23 cellular contexts compared by ENCODE assay signal in the genomic region with DNA sequence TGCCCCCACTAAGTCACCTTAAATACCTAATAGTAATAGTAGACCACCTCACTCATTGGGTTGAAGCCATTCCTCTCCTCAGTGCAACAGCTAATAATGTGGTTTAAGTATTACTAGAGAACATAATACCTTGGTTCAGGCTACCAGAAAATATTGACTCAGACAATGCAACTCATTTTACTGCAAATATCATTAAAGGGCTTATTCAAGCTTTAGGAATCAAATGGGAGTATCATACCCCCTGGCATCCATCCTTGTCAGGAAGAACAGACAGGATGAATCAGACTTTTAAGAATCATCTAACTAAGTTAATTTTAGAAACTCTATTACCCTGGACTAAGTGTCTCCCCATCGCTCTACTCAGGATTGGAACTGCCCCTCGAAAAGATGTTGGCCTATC. TPM values are rescaled to one million over a fixed set of nuclear protein-coding genes. Genes with fewer than 3 reads are reported as not detected.
"Had no signal": no experiment of that assay in that cellular context is flagged by ENCODE, and none has a peak within 500 bp of the region (broad histone marks: within the 10 kb centered on the region; RNA-seq: fewer than 3 reads in every experiment).

No MANE protein-coding gene starts in this region.

- H3K27ac ChIP-seq: brain microvascular endothelial cell, PC-9 had no signal

- ATAC-seq: activated CD8-positive, alpha-beta memory T cell treated with anti-CD3 and anti-CD28 coated beads, Interleukin-2, amount 10 ng/mL, durations not matched to agents 7 days and 5 days; T-cell had no signal

- H3K4me3 ChIP-seq: PC-9 had no signal

- DNase-seq: activated B cell treated with CpG ODN at 0.5 μM for 24 hours; activated CD4-positive, alpha-beta T cell treated with anti-CD3 and anti-CD28 coated beads for 1 hour; activated CD4-positive, alpha-beta T cell treated with anti-CD3 and anti-CD28 coated beads, Interleukin-2, amount 10 ng/mL, durations not matched to agents 24 days and 14 days; activated CD4-positive, alpha-beta T cell treated with anti-CD3 and anti-CD28 coated beads, Interleukin-2, amount 50 U/mL, for 48 hours; activated CD8-positive, alpha-beta memory T cell treated with anti-CD3 and anti-CD28 coated beads, Interleukin-2, amount 10 ng/mL, durations not matched to agents 7 days and 5 days; activated gamma-delta T cell; activated naive CD4-positive, alpha-beta T cell treated with anti-CD3 and anti-CD28 coated beads for 36 hours; activated T-cell treated with anti-CD3 and anti-CD28 coated beads, Interleukin-2, amount 50 U/mL, for 24 hours; brain microvascular endothelial cell; caudate nucleus; Karpas-422; NCI-H1105 treated with DMSO at 0.1 percent for 48 hours; NCI-H1436 treated with DMSO at 0.1 percent for 48 hours; NCI-H187; NCI-H2081; NCI-H446; NCI-H524; PC-9; SIG-M5; T-cell; T-helper 2 cell; T1000 had no signal

RNA-seq across cellular contexts. Expression of gene RNF180, which starts 6.8 kb away (rescaled TPM):
- total RNA-seq: activated B cell treated with CpG ODN at 0.5 μM for 24 hours; activated CD4-positive, alpha-beta T cell treated with anti-CD3 and anti-CD28 coated beads, Interleukin-2, amount 10 ng/mL, durations not matched to agents 24 days and 14 days; activated CD8-positive, alpha-beta memory T cell treated with anti-CD3 and anti-CD28 coated beads, Interleukin-2, amount 10 ng/mL, durations not matched to agents 7 days and 5 days; activated naive CD4-positive, alpha-beta T cell treated with anti-CD3 and anti-CD28 coated beads for 36 hours; activated T-helper 1 cell treated with anti-CD3 and anti-CD28 coated beads, Interleukin-12 subunit alpha, Interleukin-12 subunit beta, Interleukin-2, Interleukin-4 antibody, amounts not matched to agents 30 ng/mL and 10 ng/mL and 1 ng/mL, durations not matched to agents 14 hours and 24 hours and 36 hours; PC-9; T-cell had no signal
